ENCODE assay signal across 35 cellular contexts in the genomic region with DNA sequence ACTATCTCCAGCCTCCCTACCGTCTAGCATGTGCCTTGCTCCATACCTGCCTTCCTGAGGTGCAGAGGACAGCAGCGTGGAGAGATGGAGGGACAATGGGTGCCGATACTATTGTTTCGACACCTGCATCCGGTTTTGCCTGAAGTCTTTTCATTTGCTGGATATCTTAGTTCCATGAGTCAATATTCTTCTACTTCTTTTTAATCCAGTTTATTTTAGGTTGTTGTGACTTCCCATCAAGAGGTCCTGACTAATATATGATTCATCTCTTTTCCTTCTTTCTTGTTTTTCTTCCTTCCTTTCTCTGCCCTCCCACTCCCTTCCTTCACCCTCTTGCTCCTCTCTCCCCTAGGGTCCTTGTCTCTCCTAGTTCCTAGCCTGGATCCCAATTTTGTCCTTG.
DNase-seq lines count a peak whose midpoint lies in the region; ATAC-seq, FAIRE-seq and TF ChIP-seq lines count a peak whose summit lies in the region.
"Had no signal": no experiment of that assay in that cellular context is flagged by ENCODE, and none has a peak within 500 bp of the region (broad histone marks: within the 10 kb centered on the region; RNA-seq: fewer than 3 reads in every experiment).

No MANE protein-coding gene starts in this region.

- no peaks in the 10 kb centered on the region for H3F3A ChIP-seq in neural progenitor cell (ENCODE audit: low read depth)

- H2AFZ ChIP-seq in K562 (ENCODE audit: low read depth, low read length) (0 out of 2 replicates have a peak overlapping the region, but pooled peaks have one; percentile 13), neural progenitor cell (replicated peaks) (no peak overlapping the region)

- no peaks in the 10 kb centered on the region for H3K36me3 Mint-ChIP-seq in neural progenitor cell
- H3K36me3 Mint-ChIP-seq: mesothelial cell of epicardium had no signal

- H3K9ac ChIP-seq in K562 (ENCODE audit: insufficient read depth in 1 of 2, low read depth in 2 of 2, low read length in 2 of 2) (no peak overlapping the region), neural progenitor cell (no peak overlapping the region)

- TF ChIP-seq CTCF in K562 (IDR thresholded peaks at IDR 0.05 in 2 of 3, conservative IDR thresholded peaks at IDR 0.05 in 1 of 3; ENCODE audit: insufficient read depth in 2 of 3, low read depth in 1 of 3, low read length in 3 of 3) (no peak), neural progenitor cell (IDR thresholded peaks at IDR 0.05) (no peak)

- no peaks in the 10 kb centered on the region for H3K9me1 ChIP-seq in K562 (ENCODE audit: control insufficient read depth, insufficient read depth, low read length)

- H3K4me3 Mint-ChIP-seq in neural progenitor cell: no peak overlapping the region
- H3K4me3 Mint-ChIP-seq: effector memory CD8-positive, alpha-beta T cell; H9; mesothelial cell of epicardium; naive thymus-derived CD4-positive, alpha-beta T cell; stimulated activated naive CD8-positive, alpha-beta T cell treated with anti-CD3 and anti-CD28 coated beads, Interleukin-15, amount 100 ng/mL, for 72 hours; T-helper 2 cell treated with Interferon-gamma antibody and Interleukin-4, amounts not matched to agents 5 μg/mL and 100 μg/mL, for 36 hours had no signal

- peaks cover 0 to 21% of the 10 kb centered on the region in 2 experiments; a peak in 1 of 5 replicates for H3K27me3 ChIP-seq in K562 (ENCODE audit: control insufficient read depth in 2 of 2, insufficient read depth in 2 of 2, low read length in 2 of 2)
- H3K27me3 ChIP-seq in neural progenitor cell: no peaks in the 10 kb centered on the region
- H3K27me3 ChIP-seq: ascending aorta, thyroid gland, vagina had no signal

- no peak overlapping the region for H3K27ac ChIP-seq in K562 (ENCODE audit: extremely low read depth, low read depth, low read length)
- H3K27ac ChIP-seq in neural progenitor cell: no peak overlapping the region
- H3K27ac ChIP-seq: ascending aorta, C4-2B, heart right ventricle, prostate gland, right lobe of liver, spleen, thyroid gland, vagina had no signal

- BruUV-seq in K562 (replicated peaks; lab: Mats Ljungman, UMichigan): no TSS peak

- TF ChIP-seq EP300 in K562 (IDR thresholded peaks at IDR 0.05; ENCODE audit: low read length): no peak

- no peaks in the 10 kb centered on the region; a peak in 1 of 5 replicates for H3K4me1 ChIP-seq in K562 (replicated peaks in 1 of 2; ENCODE audit: control insufficient read depth in 2 of 2, insufficient read depth in 2 of 2, low read length in 2 of 2)
- no peaks in the 10 kb centered on the region for H3K4me1 ChIP-seq in neural progenitor cell
- H3K4me1 ChIP-seq: ascending aorta, prostate gland, thyroid gland, vagina had no signal

- no peak for TF ChIP-seq RAD21 in K562 (CRISPR knock-in tag; conservative IDR thresholded peaks at IDR 0.05 in 1 of 2, IDR thresholded peaks at IDR 0.05 in 1 of 2)

- no peak for FAIRE-seq in K562 (lab: Jason Lieb, UNC)

- POLR2A ChIA-PET in K562 (lab: Yijun Ruan, JAX): no interaction called here

- intact Hi-C loops in K562 (cut with micrococcal nuclease): no loop called here

- CTCF ChIA-PET in K562 (lab: Yijun Ruan, JAX; ENCODE audit: low intra/inter-chr PET ratio): no interaction called here

- DNase-seq in EH (ENCODE audit: low read depth): peak; percentile 30
- peak; percentile 64 for DNase-seq in HT1080 (ENCODE audit: low read depth)
- DNase-seq in K562 (ENCODE audit: extremely low read depth in 1 of 4, low spot score in 3 of 4): no peak
- DNase-seq in islet precursor cell: peak; percentile 10
- no peak for DNase-seq in neural progenitor cell (ENCODE audit: low spot score)
- no peak for DNase-seq in epidermal melanocyte (ENCODE audit: insufficient read length, low spot score)
- DNase-seq in stimulated activated naive CD8-positive, alpha-beta T cell treated with anti-CD3 and anti-CD28 coated beads, Interleukin-15, Interleukin-2, amounts not matched to agents 100 U/mL and 50 U/mL, for 24 hours: no peak
- DNase-seq: activated CD4-positive, alpha-beta T cell treated with anti-CD3 and anti-CD28 coated beads, Interleukin-2, amount 50 U/mL, for 48 hours; activated CD4-positive, CD25-positive, alpha-beta regulatory T cell treated with anti-CD3 and anti-CD28 coated beads, Interleukin-2, amount 50 U/mL, for 72 hours; caudate nucleus; cortex of kidney; DND-41; effector memory CD8-positive, alpha-beta T cell; esophagus squamous epithelium; foreskin melanocyte; heart right ventricle; kidney glomerular epithelial cell; naive thymus-derived CD4-positive, alpha-beta T cell; NCI-H2107; NCI-H345; occipital lobe; SIG-M5; spleen; stimulated activated CD4-positive, alpha-beta T cell treated with anti-CD3 and anti-CD28 coated beads, Interleukin-2, amount 100 ng/mL, for 24 hours; stimulated activated naive CD8-positive, alpha-beta T cell treated with anti-CD3 and anti-CD28 coated beads, Interleukin-15, amount 100 ng/mL, for 72 hours; thyroid gland had no signal

- H3K9me3 Mint-ChIP-seq in neural progenitor cell: no peaks in the 10 kb centered on the region
- H3K9me3 Mint-ChIP-seq: effector memory CD8-positive, alpha-beta T cell; H9; mesothelial cell of epicardium; stimulated activated naive CD8-positive, alpha-beta T cell treated with anti-CD3 and anti-CD28 coated beads, Interleukin-15, amount 100 ng/mL, for 72 hours; T-helper 2 cell treated with Interferon-gamma antibody and Interleukin-4, amounts not matched to agents 5 μg/mL and 100 μg/mL, for 36 hours had no signal

- H3K4me1 Mint-ChIP-seq in neural progenitor cell: peaks cover 11% of the 10 kb centered on the region

- H3K9me3 ChIP-seq in K562 (replicated peaks; ENCODE audit: control insufficient read depth, insufficient read depth, low read depth, low read length): no peaks in the 10 kb centered on the region
- no peaks in the 10 kb centered on the region for H3K9me3 ChIP-seq in neural progenitor cell (ENCODE audit: low read depth)
- H3K9me3 ChIP-seq: ascending aorta, esophagus squamous epithelium, heart right ventricle, prostate gland, right lobe of liver, spleen, thyroid gland, vagina had no signal

- WGBS in K562 (ENCODE audit: insufficient coverage, low coverage, missing lambda C conversion rate): 7% methylated on average over 5 of the region's 5 CpGs

- peak overlapping the region; percentile 29; the same call in 1 of the 2 replicates for H3K4me2 ChIP-seq in K562 (ENCODE audit: insufficient read depth, low read length)
- H3K4me2 ChIP-seq in neural progenitor cell: no peak overlapping the region

- no peak overlapping the region for H3K4me3 ChIP-seq in K562
- H3K4me3 ChIP-seq in neural progenitor cell: no peak overlapping the region
- H3K4me3 ChIP-seq: ascending aorta, esophagus squamous epithelium, heart right ventricle, prostate gland, right lobe of liver, spleen, thyroid gland, vagina had no signal

- no peaks in the 10 kb centered on the region for H3K79me2 ChIP-seq in K562 (ENCODE audit: control insufficient read depth, insufficient read depth, low read length)
- no peaks in the 10 kb centered on the region for H3K79me2 ChIP-seq in neural progenitor cell (ENCODE audit: low read depth)

- no peak for ATAC-seq in K562
- no peak for ATAC-seq in stimulated activated naive CD8-positive, alpha-beta T cell treated with anti-CD3 and anti-CD28 coated beads, Interleukin-15, Interleukin-2, amounts not matched to agents 100 U/mL and 50 U/mL, for 24 hours
- ATAC-seq: effector memory CD8-positive, alpha-beta T cell; heart right ventricle; naive thymus-derived CD4-positive, alpha-beta T cell; Panc1 had no signal

- in situ Hi-C loops in K562 (cut with MboI): no loop called here

- H4K20me1 ChIP-seq in K562 (replicated peaks; ENCODE audit: control insufficient read depth, insufficient read depth, low read length) (no peaks in the 10 kb centered on the region), neural progenitor cell (ENCODE audit: low read depth) (no peaks in the 10 kb centered on the region)

- TF ChIP-seq POLR2A in K562 (conservative IDR thresholded peaks at IDR 0.05): no peak

- H3K27ac Mint-ChIP-seq in neural progenitor cell: no peak overlapping the region
- H3K27ac Mint-ChIP-seq: effector memory CD8-positive, alpha-beta T cell; H9; mesothelial cell of epicardium; naive thymus-derived CD4-positive, alpha-beta T cell; T-helper 2 cell treated with Interferon-gamma antibody and Interleukin-4, amounts not matched to agents 5 μg/mL and 100 μg/mL, for 36 hours had no signal

- H3K27me3 Mint-ChIP-seq in neural progenitor cell (ENCODE audit: insufficient read depth, low read depth): peaks cover 6% of the 10 kb centered on the region
- H3K27me3 Mint-ChIP-seq: effector memory CD8-positive, alpha-beta T cell had no signal

- H3K36me3 ChIP-seq in K562 (ENCODE audit: control insufficient read depth, insufficient read depth, low read length): no peaks in the 10 kb centered on the region
- no peaks in the 10 kb centered on the region for H3K36me3 ChIP-seq in neural progenitor cell
- H3K36me3 ChIP-seq: ascending aorta, esophagus squamous epithelium, heart right ventricle, prostate gland, right lobe of liver, spleen, thyroid gland, vagina had no signal

TF ChIP-seq in K562, 482 proteins besides CTCF, POLR2A, EP300 and RAD21 (continues in another document):
- no peak for TF ChIP-seq SP1 (CRISPR knock-in tag; IDR thresholded peaks at IDR 0.05)
- TF ChIP-seq LCOR (CRISPR knock-in tag; IDR thresholded peaks at IDR 0.05): no peak
- TF ChIP-seq, protein P1, sequence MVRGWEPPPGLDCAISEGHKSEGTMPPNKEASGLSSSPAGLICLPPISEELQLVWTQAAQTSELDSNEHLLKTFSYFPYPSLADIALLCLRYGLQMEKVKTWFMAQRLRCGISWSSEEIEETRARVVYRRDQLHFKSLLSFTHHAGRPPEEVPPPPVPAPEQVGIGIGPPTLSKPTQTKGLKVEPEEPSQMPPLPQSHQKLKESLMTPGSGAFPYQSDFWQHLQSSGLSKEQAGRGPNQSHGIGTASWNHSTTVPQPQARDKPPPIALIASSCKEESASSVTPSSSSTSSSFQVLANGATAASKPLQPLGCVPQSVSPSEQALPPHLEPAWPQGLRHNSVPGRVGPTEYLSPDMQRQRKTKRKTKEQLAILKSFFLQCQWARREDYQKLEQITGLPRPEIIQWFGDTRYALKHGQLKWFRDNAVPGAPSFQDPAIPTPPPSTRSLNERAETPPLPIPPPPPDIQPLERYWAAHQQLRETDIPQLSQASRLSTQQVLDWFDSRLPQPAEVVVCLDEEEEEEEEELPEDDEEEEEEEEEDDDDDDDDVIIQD (CRISPR knock-in tag; IDR thresholded peaks at IDR 0.05): no peak
- TF ChIP-seq FOS (IDR thresholded peaks at IDR 0.05; ENCODE audit: extremely low read depth, insufficient read length): no peak
- no peak for TF ChIP-seq TCF3 (CRISPR knock-in tag; IDR thresholded peaks at IDR 0.05)

Comparison
In these comparisons a context has a peak if more than half of its experiments do, and no peak if none do; other contexts are left out.
1. DNase-seq: peak in EH (single experiment), HT1080 (single experiment) and islet precursor cell (single experiment); none in K562 (0 of 4), neural progenitor cell (single experiment), epidermal melanocyte (single experiment) and stimulated activated naive CD8-positive, alpha-beta T cell treated with anti-CD3 and anti-CD28 coated beads, Interleukin-15, Interleukin-2, amounts not matched to agents 100 U/mL and 50 U/mL, for 24 hours (single experiment).